Comparison of ENCODE assay signal across 8 cellular contexts in genomic region chr9:109498195-109499060, GRCh38. TPM values are rescaled to one million over a fixed set of nuclear protein-coding genes. Genes with fewer than 3 reads are reported as not detected.
DNase-seq lines count a peak whose midpoint lies in the region; ATAC-seq, FAIRE-seq and TF ChIP-seq lines count a peak whose summit lies in the region.

PTPN3 (minus strand) TSS chr9:109498307; CDS start chr9:109463434, 34,873 bp downstream.

- H3K4me1 Mint-ChIP-seq in type B pancreatic cell (ENCODE audit: unreplicated experiment): no peaks in the 10 kb centered on the region

- peak within 1 kb of the TSS; percentile 84 to 97 for H3K27ac ChIP-seq in A549
- no peak within 1 kb of the TSS for H3K27ac ChIP-seq in brain microvascular endothelial cell

- FAIRE-seq in A549 (lab: Jason Lieb, UNC): no peak

- intact Hi-C loops in left colon (cut with DNase I, micrococcal nuclease): no loop called here

- H3K9me3 Mint-ChIP-seq in type B pancreatic cell: no peaks in the 10 kb centered on the region

- peak within 1 kb of the TSS; percentile 87 for H3K4me3 Mint-ChIP-seq in type B pancreatic cell

- POLR2A ChIA-PET in A549 (lab: Yijun Ruan, JAX): interaction anchor here (0.6 to 2.3 kb wide), 4 partner anchors 10 to 29 kb away, joined by 3 to 9 read pairs (median 5); no protein-coding TSS in a partner anchor

- H3K36me3 Mint-ChIP-seq in type B pancreatic cell: no peaks in the 10 kb centered on the region

- no peaks in the 10 kb centered on the region for H3K9me3 ChIP-seq in A549

- H3K4me2 ChIP-seq in A549: peak within 1 kb of the TSS; percentile 97

- peaks cover 24% of the 10 kb centered on the region for H3K4me1 ChIP-seq in A549

- WGBS in A549 (ENCODE audit: missing lambda C conversion rate): 62% methylated on average over 22 of the region's 76 CpGs

- peak within 1 kb of the TSS; percentile 34 for H3K27ac Mint-ChIP-seq in type B pancreatic cell

- in situ Hi-C loops in brain microvascular endothelial cell (cut with HindIII; ENCODE audit: low pct_ligation_motif_present, low sequenced_read_pairs): no loop called here

- TF ChIP-seq POLR2A in A549 (IDR thresholded peaks at IDR 0.05; ENCODE audit: low read length): peak; percentile 53

- no peak for TF ChIP-seq RAD21 in A549 (conservative IDR thresholded peaks at IDR 0.05 in 1 of 2, IDR thresholded peaks at IDR 0.05 in 1 of 2)

- H3K36me3 ChIP-seq in brain microvascular endothelial cell (replicated peaks): no peaks in the 10 kb centered on the region

- H3K27me3 Mint-ChIP-seq in type B pancreatic cell: peaks cover 84% of the 10 kb centered on the region

- TF ChIP-seq CTCF in A549 (IDR thresholded peaks at IDR 0.05) (no peak), brain microvascular endothelial cell (IDR thresholded peaks at IDR 0.05; ENCODE audit: low read depth, low read length, missing control alignments) (no peak), type B pancreatic cell (conservative IDR thresholded peaks at IDR 0.05) (no peak)

- CTCF ChIA-PET in A549 (lab: Yijun Ruan, JAX): interaction anchor here (1.0 to 8.5 kb wide), 8 partner anchors 10 to 254 kb away, joined by 3 to 88 read pairs (median 4); no protein-coding TSS in a partner anchor

- H3K27me3 ChIP-seq in brain microvascular endothelial cell (replicated peaks): no peaks in the 10 kb centered on the region

- peak; percentile 53 to 72 for ATAC-seq in A549
- peak; percentile 58 for ATAC-seq in left colon
- no peak for ATAC-seq in GM18870 (IDR thresholded peaks at IDR 0.05; ENCODE audit: unreplicated experiment)

- TF ChIP-seq EP300 in A549 (IDR thresholded peaks at IDR 0.05): no peak

- H3K4me3 ChIP-seq in A549 (peak within 1 kb of the TSS; percentile 71), brain microvascular endothelial cell (ENCODE audit: low read depth, low read length) (peak within 1 kb of the TSS; percentile 49)

- DNase-seq in A549 (ENCODE audit: low read depth in 1 of 2, low spot score in 1 of 2) (peak; percentile 22 to 64), HK-2 (ENCODE audit: unreplicated experiment) (peak; percentile 41), brain microvascular endothelial cell (no peak), left colon (peak in 1 of 2 donors; percentile 53), type B pancreatic cell (ENCODE audit: extremely low spot score, unreplicated experiment) (no peak), SK-N-DZ (ENCODE audit: low spot score) (no peak), cortex of kidney (lab: John Stamatoyannopoulos, UW) (no peak)

TF ChIP-seq in A549, 52 proteins besides CTCF, POLR2A, EP300 and RAD21:
- TF ChIP-seq ZNF302 (CRISPR knock-in tag; IDR thresholded peaks at IDR 0.05): no peak
- TF ChIP-seq E2F6 (IDR thresholded peaks at IDR 0.05; ENCODE audit: borderline replicate concordance, low read depth): 0 out of 2 replicates have a peak, but pooled peaks have one; percentile 44
- peak; percentile 48; the same call in 1 of the 2 replicates for TF ChIP-seq MAX (IDR thresholded peaks at IDR 0.05)
- 0 out of 3 replicates have a peak, but pooled peaks have one; percentile 29 for TF ChIP-seq BCL3 (IDR thresholded peaks at IDR 0.05)

RNA-seq across cellular contexts. Expression of gene PTPN3, which starts in this region (rescaled TPM):
- polyA plus RNA-seq in A549 (2011; rRNA removed) (20.3 and 30.6 TPM in 2 replicates), A549 (2017; fragmentation: RNase III; extraction: RNeasy Plus Mini Kit Qiagen cat#74134 plus additional on column Dnase treatment) (8.5 to 8.9 TPM (median 8.6 TPM) in 3 replicates)
- polyA plus RNA-seq in A549 (2012; cell fraction: cytosol; rRNA removed): 7.5 and 8.3 TPM in 2 replicates
- 9.8 and 15.0 TPM in 2 replicates for polyA plus RNA-seq in A549 (2012; cell fraction: nucleus; rRNA removed)
- polyA minus RNA-seq in A549 (2011; rRNA and poly(A)+ RNA removed): 15.7 and 18.3 TPM in 2 replicates
- total RNA-seq in left colon (10 to 100 TPM; 27.7 to 29.4 TPM), type B pancreatic cell (ENCODE audit: low replicate concordance) (4.9 and 8.1 TPM in 2 replicates)
- 0.38 TPM in 1 of 2 replicates, not detected in the other for polyA plus RNA-seq in SK-N-DZ (2014; cell fraction: cytosol; rRNA removed)
- polyA plus RNA-seq in SK-N-DZ (2014; cell fraction: nucleus; rRNA removed): 0.09 and 0.12 TPM in 2 replicates

Comparison
In these comparisons a context has a peak if more than half of its experiments do, and no peak if none do; other contexts are left out.
1. DNase-seq: peak in A549 (2 of 2) and HK-2 (single experiment); none in brain microvascular endothelial cell (single experiment), type B pancreatic cell (single experiment), SK-N-DZ (single experiment) and cortex of kidney (single experiment).